2 cellular contexts compared by ENCODE assay signal in genomic region chr11:76695133-76695532, GRCh38.
TF ChIP-seq lines count a peak whose summit lies in the region.

No MANE protein-coding gene starts in this region.

TF ChIP-seq in A549, 52 proteins besides CTCF, POLR2A, EP300 and RAD21:
- TF ChIP-seq HOXB5 (CRISPR knock-in tag; IDR thresholded peaks at IDR 0.05) (no peak), REST (IDR thresholded peaks at IDR 0.05) (no peak), ZC3H11A (IDR thresholded peaks at IDR 0.05) (no peak), HOXA7 (CRISPR knock-in tag; IDR thresholded peaks at IDR 0.05) (no peak), FOXS1 (CRISPR knock-in tag; IDR thresholded peaks at IDR 0.05) (no peak), JUNB (IDR thresholded peaks at IDR 0.05) (no peak)
- TF ChIP-seq, protein P1, sequence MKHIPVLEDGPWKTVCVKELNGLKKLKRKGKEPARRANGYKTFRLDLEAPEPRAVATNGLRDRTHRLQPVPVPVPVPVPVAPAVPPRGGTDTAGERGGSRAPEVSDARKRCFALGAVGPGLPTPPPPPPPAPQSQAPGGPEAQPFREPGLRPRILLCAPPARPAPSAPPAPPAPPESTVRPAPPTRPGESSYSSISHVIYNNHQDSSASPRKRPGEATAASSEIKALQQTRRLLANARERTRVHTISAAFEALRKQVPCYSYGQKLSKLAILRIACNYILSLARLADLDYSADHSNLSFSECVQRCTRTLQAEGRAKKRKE (CRISPR knock-in tag; IDR thresholded peaks at IDR 0.05; ENCODE audit: low read depth), result no peak

TF ChIP-seq in H1, 55 proteins besides CTCF, POLR2A, EP300 and RAD21:
- TF ChIP-seq BACH1 (IDR thresholded peaks at IDR 0.05; ENCODE audit: low read length) (no peak), SRF (IDR thresholded peaks at IDR 0.05; ENCODE audit: low read depth, low read length) (no peak), NRF1 (IDR thresholded peaks at IDR 0.05; ENCODE audit: low read depth, low read length) (no peak), CREB1 (IDR thresholded peaks at IDR 0.05) (no peak), SAP30 (IDR thresholded peaks at IDR 0.05; ENCODE audit: insufficient read depth, insufficient replicate concordance, low read length) (no peak), GTF2F1 (IDR thresholded peaks at IDR 0.05; ENCODE audit: borderline replicate concordance, low read depth, low read length) (no peak), POLR2AphosphoS5 (IDR thresholded peaks at IDR 0.05; ENCODE audit: low read depth, low read length) (no peak), JUN (IDR thresholded peaks at IDR 0.05; ENCODE audit: low read depth, low read length) (no peak), POU5F1 (IDR thresholded peaks at IDR 0.05; ENCODE audit: low read depth, low read length) (no peak), RNF2 (IDR thresholded peaks at IDR 0.05; ENCODE audit: borderline replicate concordance, low read depth, low read length, missing control alignments, poor library complexity, severe bottlenecking) (no peak), SIRT6 (IDR thresholded peaks at IDR 0.05; ENCODE audit: low read length) (no peak), CEBPB (IDR thresholded peaks at IDR 0.05; ENCODE audit: low read depth, low read length) (no peak), GABPA (IDR thresholded peaks at IDR 0.05; ENCODE audit: borderline replicate concordance, insufficient read depth, low read length) (no peak), EGR1 (IDR thresholded peaks at IDR 0.05; ENCODE audit: borderline replicate concordance, low read depth, low read length) (no peak)
- TF ChIP-seq, protein P2, sequence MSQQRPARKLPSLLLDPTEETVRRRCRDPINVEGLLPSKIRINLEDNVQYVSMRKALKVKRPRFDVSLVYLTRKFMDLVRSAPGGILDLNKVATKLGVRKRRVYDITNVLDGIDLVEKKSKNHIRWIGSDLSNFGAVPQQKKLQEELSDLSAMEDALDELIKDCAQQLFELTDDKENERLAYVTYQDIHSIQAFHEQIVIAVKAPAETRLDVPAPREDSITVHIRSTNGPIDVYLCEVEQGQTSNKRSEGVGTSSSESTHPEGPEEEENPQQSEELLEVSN (IDR thresholded peaks at IDR 0.05), result no peak
- TF ChIP-seq, protein P3, sequence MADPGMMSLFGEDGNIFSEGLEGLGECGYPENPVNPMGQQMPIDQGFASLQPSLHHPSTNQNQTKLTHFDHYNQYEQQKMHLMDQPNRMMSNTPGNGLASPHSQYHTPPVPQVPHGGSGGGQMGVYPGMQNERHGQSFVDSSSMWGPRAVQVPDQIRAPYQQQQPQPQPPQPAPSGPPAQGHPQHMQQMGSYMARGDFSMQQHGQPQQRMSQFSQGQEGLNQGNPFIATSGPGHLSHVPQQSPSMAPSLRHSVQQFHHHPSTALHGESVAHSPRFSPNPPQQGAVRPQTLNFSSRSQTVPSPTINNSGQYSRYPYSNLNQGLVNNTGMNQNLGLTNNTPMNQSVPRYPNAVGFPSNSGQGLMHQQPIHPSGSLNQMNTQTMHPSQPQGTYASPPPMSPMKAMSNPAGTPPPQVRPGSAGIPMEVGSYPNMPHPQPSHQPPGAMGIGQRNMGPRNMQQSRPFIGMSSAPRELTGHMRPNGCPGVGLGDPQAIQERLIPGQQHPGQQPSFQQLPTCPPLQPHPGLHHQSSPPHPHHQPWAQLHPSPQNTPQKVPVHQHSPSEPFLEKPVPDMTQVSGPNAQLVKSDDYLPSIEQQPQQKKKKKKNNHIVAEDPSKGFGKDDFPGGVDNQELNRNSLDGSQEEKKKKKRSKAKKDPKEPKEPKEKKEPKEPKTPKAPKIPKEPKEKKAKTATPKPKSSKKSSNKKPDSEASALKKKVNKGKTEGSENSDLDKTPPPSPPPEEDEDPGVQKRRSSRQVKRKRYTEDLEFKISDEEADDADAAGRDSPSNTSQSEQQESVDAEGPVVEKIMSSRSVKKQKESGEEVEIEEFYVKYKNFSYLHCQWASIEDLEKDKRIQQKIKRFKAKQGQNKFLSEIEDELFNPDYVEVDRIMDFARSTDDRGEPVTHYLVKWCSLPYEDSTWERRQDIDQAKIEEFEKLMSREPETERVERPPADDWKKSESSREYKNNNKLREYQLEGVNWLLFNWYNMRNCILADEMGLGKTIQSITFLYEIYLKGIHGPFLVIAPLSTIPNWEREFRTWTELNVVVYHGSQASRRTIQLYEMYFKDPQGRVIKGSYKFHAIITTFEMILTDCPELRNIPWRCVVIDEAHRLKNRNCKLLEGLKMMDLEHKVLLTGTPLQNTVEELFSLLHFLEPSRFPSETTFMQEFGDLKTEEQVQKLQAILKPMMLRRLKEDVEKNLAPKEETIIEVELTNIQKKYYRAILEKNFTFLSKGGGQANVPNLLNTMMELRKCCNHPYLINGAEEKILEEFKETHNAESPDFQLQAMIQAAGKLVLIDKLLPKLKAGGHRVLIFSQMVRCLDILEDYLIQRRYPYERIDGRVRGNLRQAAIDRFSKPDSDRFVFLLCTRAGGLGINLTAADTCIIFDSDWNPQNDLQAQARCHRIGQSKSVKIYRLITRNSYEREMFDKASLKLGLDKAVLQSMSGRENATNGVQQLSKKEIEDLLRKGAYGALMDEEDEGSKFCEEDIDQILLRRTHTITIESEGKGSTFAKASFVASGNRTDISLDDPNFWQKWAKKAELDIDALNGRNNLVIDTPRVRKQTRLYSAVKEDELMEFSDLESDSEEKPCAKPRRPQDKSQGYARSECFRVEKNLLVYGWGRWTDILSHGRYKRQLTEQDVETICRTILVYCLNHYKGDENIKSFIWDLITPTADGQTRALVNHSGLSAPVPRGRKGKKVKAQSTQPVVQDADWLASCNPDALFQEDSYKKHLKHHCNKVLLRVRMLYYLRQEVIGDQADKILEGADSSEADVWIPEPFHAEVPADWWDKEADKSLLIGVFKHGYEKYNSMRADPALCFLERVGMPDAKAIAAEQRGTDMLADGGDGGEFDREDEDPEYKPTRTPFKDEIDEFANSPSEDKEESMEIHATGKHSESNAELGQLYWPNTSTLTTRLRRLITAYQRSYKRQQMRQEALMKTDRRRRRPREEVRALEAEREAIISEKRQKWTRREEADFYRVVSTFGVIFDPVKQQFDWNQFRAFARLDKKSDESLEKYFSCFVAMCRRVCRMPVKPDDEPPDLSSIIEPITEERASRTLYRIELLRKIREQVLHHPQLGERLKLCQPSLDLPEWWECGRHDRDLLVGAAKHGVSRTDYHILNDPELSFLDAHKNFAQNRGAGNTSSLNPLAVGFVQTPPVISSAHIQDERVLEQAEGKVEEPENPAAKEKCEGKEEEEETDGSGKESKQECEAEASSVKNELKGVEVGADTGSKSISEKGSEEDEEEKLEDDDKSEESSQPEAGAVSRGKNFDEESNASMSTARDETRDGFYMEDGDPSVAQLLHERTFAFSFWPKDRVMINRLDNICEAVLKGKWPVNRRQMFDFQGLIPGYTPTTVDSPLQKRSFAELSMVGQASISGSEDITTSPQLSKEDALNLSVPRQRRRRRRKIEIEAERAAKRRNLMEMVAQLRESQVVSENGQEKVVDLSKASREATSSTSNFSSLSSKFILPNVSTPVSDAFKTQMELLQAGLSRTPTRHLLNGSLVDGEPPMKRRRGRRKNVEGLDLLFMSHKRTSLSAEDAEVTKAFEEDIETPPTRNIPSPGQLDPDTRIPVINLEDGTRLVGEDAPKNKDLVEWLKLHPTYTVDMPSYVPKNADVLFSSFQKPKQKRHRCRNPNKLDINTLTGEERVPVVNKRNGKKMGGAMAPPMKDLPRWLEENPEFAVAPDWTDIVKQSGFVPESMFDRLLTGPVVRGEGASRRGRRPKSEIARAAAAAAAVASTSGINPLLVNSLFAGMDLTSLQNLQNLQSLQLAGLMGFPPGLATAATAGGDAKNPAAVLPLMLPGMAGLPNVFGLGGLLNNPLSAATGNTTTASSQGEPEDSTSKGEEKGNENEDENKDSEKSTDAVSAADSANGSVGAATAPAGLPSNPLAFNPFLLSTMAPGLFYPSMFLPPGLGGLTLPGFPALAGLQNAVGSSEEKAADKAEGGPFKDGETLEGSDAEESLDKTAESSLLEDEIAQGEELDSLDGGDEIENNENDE (IDR thresholded peaks at IDR 0.05; ENCODE audit: insufficient replicate concordance, low read length), result no peak
- TF ChIP-seq, protein P4, sequence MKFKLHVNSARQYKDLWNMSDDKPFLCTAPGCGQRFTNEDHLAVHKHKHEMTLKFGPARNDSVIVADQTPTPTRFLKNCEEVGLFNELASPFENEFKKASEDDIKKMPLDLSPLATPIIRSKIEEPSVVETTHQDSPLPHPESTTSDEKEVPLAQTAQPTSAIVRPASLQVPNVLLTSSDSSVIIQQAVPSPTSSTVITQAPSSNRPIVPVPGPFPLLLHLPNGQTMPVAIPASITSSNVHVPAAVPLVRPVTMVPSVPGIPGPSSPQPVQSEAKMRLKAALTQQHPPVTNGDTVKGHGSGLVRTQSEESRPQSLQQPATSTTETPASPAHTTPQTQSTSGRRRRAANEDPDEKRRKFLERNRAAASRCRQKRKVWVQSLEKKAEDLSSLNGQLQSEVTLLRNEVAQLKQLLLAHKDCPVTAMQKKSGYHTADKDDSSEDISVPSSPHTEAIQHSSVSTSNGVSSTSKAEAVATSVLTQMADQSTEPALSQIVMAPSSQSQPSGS (IDR thresholded peaks at IDR 0.05; ENCODE audit: low read length), result no peak
